19 cellular contexts compared by ENCODE assay signal in the genomic region with DNA sequence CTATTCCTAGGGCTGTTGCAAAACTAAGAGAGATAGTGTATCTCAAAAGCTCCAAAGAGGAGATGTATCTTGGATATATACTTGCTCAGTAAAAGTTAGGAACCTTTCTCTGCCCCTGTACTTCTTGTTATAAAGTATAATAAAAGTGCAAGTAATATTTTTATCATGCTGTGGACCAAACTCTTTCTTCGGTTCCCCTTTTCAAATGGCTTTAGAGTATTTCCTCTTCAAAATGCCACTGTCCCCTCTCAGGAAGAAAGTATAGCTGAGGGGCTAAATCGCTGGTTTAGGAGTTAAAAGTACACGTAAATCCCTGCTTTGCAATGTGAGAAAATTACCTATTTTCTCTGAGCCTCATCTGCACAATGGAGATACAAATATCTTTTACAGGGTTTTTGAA.
"Had no signal": no experiment of that assay in that cellular context is flagged by ENCODE, and none has a peak within 500 bp of the region (broad histone marks: within the 10 kb centered on the region; RNA-seq: fewer than 3 reads in every experiment).

No MANE protein-coding gene starts in this region.

- H3K27ac ChIP-seq: heart right ventricle, ovary, tibial artery had no signal

- ATAC-seq: activated CD8-positive, alpha-beta memory T cell treated with anti-CD3 and anti-CD28 coated beads, Interleukin-2, amount 10 ng/mL, durations not matched to agents 7 days and 5 days; activated naive CD4-positive, alpha-beta T cell treated with anti-CD3 and anti-CD28 coated beads, Interleukin-2, amount 50 U/mL, for 72 hours; heart right ventricle; left cardiac atrium; natural killer cell treated with Interleukin-12 subunit alpha and Interleukin-12 subunit beta and Interleukin-15 and Interleukin-18, amount 100 ng/mL, for 72 hours; right cardiac atrium; stimulated activated naive CD8-positive, alpha-beta T cell treated with anti-CD3 and anti-CD28 coated beads, Interleukin-15, amount 100 ng/mL, for 72 hours had no signal

- H3K4me3 Mint-ChIP-seq: activated CD4-positive, alpha-beta memory T cell treated with anti-CD3 and anti-CD28 coated beads, Interleukin-2, amount 10 ng/mL, durations not matched to agents 7 days and 5 days; activated CD8-positive, alpha-beta memory T cell treated with anti-CD3 and anti-CD28 coated beads, Interleukin-2, amount 10 ng/mL, durations not matched to agents 7 days and 5 days; brain; natural killer cell treated with Interleukin-12 subunit alpha and Interleukin-12 subunit beta and Interleukin-15 and Interleukin-18, amount 100 ng/mL, for 72 hours; stimulated activated naive CD8-positive, alpha-beta T cell treated with anti-CD3 and anti-CD28 coated beads, Interleukin-15, amount 100 ng/mL, for 72 hours had no signal

- H3K4me1 Mint-ChIP-seq: activated CD4-positive, alpha-beta memory T cell treated with anti-CD3 and anti-CD28 coated beads, Interleukin-2, amount 10 ng/mL, durations not matched to agents 7 days and 5 days; activated CD8-positive, alpha-beta memory T cell treated with anti-CD3 and anti-CD28 coated beads, Interleukin-2, amount 10 ng/mL, durations not matched to agents 7 days and 5 days; stimulated activated naive CD8-positive, alpha-beta T cell treated with anti-CD3 and anti-CD28 coated beads, Interleukin-15, amount 100 ng/mL, for 72 hours had no signal

- H3K9me3 Mint-ChIP-seq: activated CD4-positive, alpha-beta memory T cell treated with anti-CD3 and anti-CD28 coated beads, Interleukin-2, amount 10 ng/mL, durations not matched to agents 7 days and 5 days; activated naive CD4-positive, alpha-beta T cell treated with anti-CD3 and anti-CD28 coated beads, Interleukin-2, amount 50 U/mL, for 72 hours; brain; natural killer cell treated with Interleukin-12 subunit alpha and Interleukin-12 subunit beta and Interleukin-15 and Interleukin-18, amount 100 ng/mL, for 72 hours; stimulated activated naive CD8-positive, alpha-beta T cell treated with anti-CD3 and anti-CD28 coated beads, Interleukin-15, amount 100 ng/mL, for 72 hours had no signal

- H3K36me3 ChIP-seq: ovary, tibial artery had no signal

- H3K4me1 ChIP-seq: tibial artery had no signal

- H3K36me3 Mint-ChIP-seq: activated CD8-positive, alpha-beta memory T cell treated with anti-CD3 and anti-CD28 coated beads, Interleukin-2, amount 10 ng/mL, durations not matched to agents 7 days and 5 days; activated naive CD4-positive, alpha-beta T cell treated with anti-CD3 and anti-CD28 coated beads, Interleukin-2, amount 50 U/mL, for 72 hours; brain; natural killer cell treated with Interleukin-12 subunit alpha and Interleukin-12 subunit beta and Interleukin-15 and Interleukin-18, amount 100 ng/mL, for 72 hours had no signal

- H3K27me3 Mint-ChIP-seq: activated CD4-positive, alpha-beta memory T cell treated with anti-CD3 and anti-CD28 coated beads, Interleukin-2, amount 10 ng/mL, durations not matched to agents 7 days and 5 days; activated CD8-positive, alpha-beta memory T cell treated with anti-CD3 and anti-CD28 coated beads, Interleukin-2, amount 10 ng/mL, durations not matched to agents 7 days and 5 days; brain had no signal

- H3K27me3 ChIP-seq: heart right ventricle, ovary, tibial artery had no signal

- DNase-seq: activated CD4-positive, alpha-beta memory T cell treated with anti-CD3 and anti-CD28 coated beads, Interleukin-2, amount 10 ng/mL, durations not matched to agents 7 days and 5 days; activated CD4-positive, alpha-beta T cell treated with anti-CD3 and anti-CD28 coated beads for 48 hours; activated CD8-positive, alpha-beta memory T cell treated with anti-CD3 and anti-CD28 coated beads, Interleukin-2, amount 10 ng/mL, durations not matched to agents 7 days and 5 days; activated gamma-delta T cell treated with Interleukin-2 at 50 U/mL for 16 hours; activated T-cell treated with anti-CD3 and anti-CD28 coated beads for 4 hours; aorta; effector CD4-positive, alpha-beta T cell; heart right ventricle; islet precursor cell; left cardiac atrium; midbrain; ovary; right cardiac atrium; stimulated activated CD4-positive, alpha-beta T cell treated with anti-CD3 and anti-CD28 coated beads, Interleukin-4, amount 100 ng/mL, for 24 hours; stimulated activated naive CD8-positive, alpha-beta T cell treated with anti-CD3 and anti-CD28 coated beads, Interleukin-15, amount 100 ng/mL, for 72 hours; tibial artery had no signal

- H3K9me3 ChIP-seq: heart right ventricle, ovary, tibial artery had no signal

- H3K4me3 ChIP-seq: heart right ventricle, ovary, tibial artery had no signal

- H3K27ac Mint-ChIP-seq: activated CD4-positive, alpha-beta memory T cell treated with anti-CD3 and anti-CD28 coated beads, Interleukin-2, amount 10 ng/mL, durations not matched to agents 7 days and 5 days; activated CD8-positive, alpha-beta memory T cell treated with anti-CD3 and anti-CD28 coated beads, Interleukin-2, amount 10 ng/mL, durations not matched to agents 7 days and 5 days; activated naive CD4-positive, alpha-beta T cell treated with anti-CD3 and anti-CD28 coated beads, Interleukin-2, amount 50 U/mL, for 72 hours; brain; natural killer cell treated with Interleukin-12 subunit alpha and Interleukin-12 subunit beta and Interleukin-15 and Interleukin-18, amount 100 ng/mL, for 72 hours; stimulated activated naive CD8-positive, alpha-beta T cell treated with anti-CD3 and anti-CD28 coated beads, Interleukin-15, amount 100 ng/mL, for 72 hours had no signal
